Comparison of ENCODE assay signal across 1 cellular context in the genomic region with DNA sequence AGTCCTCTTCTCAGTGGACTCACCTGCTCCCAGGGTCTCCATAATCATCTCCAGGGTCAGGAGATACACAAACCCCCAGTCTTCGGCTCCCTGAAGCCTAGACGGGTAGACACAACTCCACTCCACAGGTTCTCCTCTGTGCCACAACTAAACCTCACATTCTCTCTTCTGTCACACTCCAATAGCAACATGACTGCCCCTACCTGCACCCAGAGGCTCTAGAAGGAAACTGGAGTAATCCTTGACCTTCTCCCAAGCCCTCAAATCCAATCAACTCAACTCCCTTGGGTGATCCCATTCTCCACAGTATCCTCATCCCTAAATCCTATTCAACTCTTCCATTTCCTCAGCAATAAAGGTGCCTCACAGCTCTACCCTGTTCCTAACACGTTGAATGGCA.
TF ChIP-seq lines count a peak whose summit lies in the region.

No MANE protein-coding gene starts in this region.

TF ChIP-seq in SK-N-SH, 30 proteins besides CTCF, POLR2A, EP300 and RAD21 (continued from another document):
- TF ChIP-seq, protein P1, sequence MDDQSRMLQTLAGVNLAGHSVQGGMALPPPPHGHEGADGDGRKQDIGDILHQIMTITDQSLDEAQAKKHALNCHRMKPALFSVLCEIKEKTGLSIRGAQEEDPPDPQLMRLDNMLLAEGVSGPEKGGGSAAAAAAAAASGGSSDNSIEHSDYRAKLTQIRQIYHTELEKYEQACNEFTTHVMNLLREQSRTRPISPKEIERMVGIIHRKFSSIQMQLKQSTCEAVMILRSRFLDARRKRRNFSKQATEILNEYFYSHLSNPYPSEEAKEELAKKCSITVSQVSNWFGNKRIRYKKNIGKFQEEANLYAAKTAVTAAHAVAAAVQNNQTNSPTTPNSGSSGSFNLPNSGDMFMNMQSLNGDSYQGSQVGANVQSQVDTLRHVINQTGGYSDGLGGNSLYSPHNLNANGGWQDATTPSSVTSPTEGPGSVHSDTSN (IDR thresholded peaks at IDR 0.05): no peak
- TF ChIP-seq FOSL2 (IDR thresholded peaks at IDR 0.05; ENCODE audit: borderline replicate concordance, low read depth) (no peak), RCOR1 (IDR thresholded peaks at IDR 0.05; ENCODE audit: low read length) (no peak), GATA2 (CRISPR knock-in tag; IDR thresholded peaks at IDR 0.05) (no peak), CHD2 (IDR thresholded peaks at IDR 0.05; ENCODE audit: low read length, partially characterized antibody) (no peak), RFX5 (IDR thresholded peaks at IDR 0.05; ENCODE audit: low read length) (no peak), TEAD4 (IDR thresholded peaks at IDR 0.05; ENCODE audit: borderline replicate concordance, insufficient read depth) (no peak), TAF1 (IDR thresholded peaks at IDR 0.05; ENCODE audit: borderline replicate concordance, low read depth, low read length) (no peak), MXI1 (IDR thresholded peaks at IDR 0.05; ENCODE audit: low read depth, low read length) (no peak), NFIC (IDR thresholded peaks at IDR 0.05; ENCODE audit: borderline replicate concordance) (no peak)
- TF ChIP-seq, protein P2, sequence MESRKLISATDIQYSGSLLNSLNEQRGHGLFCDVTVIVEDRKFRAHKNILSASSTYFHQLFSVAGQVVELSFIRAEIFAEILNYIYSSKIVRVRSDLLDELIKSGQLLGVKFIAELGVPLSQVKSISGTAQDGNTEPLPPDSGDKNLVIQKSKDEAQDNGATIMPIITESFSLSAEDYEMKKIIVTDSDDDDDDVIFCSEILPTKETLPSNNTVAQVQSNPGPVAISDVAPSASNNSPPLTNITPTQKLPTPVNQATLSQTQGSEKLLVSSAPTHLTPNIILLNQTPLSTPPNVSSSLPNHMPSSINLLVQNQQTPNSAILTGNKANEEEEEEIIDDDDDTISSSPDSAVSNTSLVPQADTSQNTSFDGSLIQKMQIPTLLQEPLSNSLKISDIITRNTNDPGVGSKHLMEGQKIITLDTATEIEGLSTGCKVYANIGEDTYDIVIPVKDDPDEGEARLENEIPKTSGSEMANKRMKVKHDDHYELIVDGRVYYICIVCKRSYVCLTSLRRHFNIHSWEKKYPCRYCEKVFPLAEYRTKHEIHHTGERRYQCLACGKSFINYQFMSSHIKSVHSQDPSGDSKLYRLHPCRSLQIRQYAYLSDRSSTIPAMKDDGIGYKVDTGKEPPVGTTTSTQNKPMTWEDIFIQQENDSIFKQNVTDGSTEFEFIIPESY (IDR thresholded peaks at IDR 0.05; ENCODE audit: borderline replicate concordance, low read depth): no peak
- TF ChIP-seq, protein P3, sequence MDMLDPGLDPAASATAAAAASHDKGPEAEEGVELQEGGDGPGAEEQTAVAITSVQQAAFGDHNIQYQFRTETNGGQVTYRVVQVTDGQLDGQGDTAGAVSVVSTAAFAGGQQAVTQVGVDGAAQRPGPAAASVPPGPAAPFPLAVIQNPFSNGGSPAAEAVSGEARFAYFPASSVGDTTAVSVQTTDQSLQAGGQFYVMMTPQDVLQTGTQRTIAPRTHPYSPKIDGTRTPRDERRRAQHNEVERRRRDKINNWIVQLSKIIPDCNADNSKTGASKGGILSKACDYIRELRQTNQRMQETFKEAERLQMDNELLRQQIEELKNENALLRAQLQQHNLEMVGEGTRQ (IDR thresholded peaks at IDR 0.05; ENCODE audit: borderline replicate concordance, low read depth, low read length): no peak
